ENCODE assay signal across 8 cellular contexts in the genomic region with DNA sequence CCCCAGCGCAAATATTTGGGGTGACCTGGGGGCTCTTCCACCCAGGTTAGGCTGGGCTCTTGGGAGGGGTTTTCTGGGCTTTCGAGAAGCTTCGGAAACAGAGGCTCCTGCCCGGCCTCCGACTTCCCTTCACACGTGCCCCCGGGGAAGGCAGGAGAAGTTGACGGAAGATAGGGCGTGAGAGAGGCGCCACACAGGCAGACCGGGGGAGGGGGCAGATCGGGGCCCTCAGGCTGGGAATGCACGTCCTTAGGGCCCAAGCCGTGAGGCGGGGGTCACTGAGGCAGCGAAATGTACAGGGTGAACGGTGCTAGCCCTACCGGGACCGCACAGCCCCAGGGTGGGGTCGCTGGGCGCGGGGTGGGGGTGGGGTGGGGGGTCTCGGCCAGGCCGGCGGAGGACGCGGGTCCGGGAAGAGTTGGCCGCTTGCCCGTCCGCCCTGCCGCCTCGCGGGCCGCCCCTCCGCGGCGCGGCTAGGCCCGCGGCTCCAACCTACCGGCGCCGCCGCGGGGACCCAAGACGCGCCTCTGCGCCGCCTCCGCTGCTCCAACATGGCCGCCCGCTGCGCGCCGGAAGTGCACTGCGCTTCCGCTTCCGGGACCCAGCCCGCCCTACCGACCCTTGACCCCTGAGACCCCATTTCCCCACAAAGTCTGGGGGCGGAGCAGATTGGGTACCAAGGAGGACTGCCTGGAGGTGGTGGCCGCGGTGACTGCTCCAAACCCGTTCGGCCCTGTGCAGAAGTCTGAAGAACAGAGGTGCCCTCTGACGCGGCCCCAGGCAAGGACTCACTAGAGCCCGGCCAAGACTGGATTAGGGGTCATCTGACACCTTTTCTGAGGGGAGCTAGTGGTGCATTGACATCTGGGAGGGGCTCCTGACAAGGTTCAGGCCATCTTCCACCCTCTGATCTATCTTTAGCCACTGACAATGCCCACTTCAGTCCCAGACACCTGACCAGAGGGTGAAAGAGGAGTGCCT. TPM values are rescaled to one million over a fixed set of nuclear protein-coding genes. Genes with fewer than 3 reads are reported as not detected.
DNase-seq lines count a peak whose midpoint lies in the region; ATAC-seq and TF ChIP-seq lines count a peak whose summit lies in the region.

A gene (minus strand): TSS at position 561 of the 981 bp plus-strand sequence. CDS start 2,123 bp downstream, outside the sequence.

- H3K4me2 ChIP-seq in PC-3 (ENCODE audit: low read length): peak within 1 kb of the TSS; percentile 99

- H3K36me3 ChIP-seq in PC-3 (ENCODE audit: low read depth, low read length) (peaks cover 15% of the 10 kb centered on the region; the same call in 1 of the 2 replicates), esophagus muscularis mucosa (peaks cover 13 to 33% (median 30%) of the 10 kb centered on the region in 4 donors)

- WGBS in esophagus muscularis mucosa: 3% methylated on average over 12 of the region's 69 CpGs

- BruUV-seq in PC-3 (replicated peaks; lab: Mats Ljungman, UMichigan): no TSS peak

- CTCF ChIA-PET in PC-3 (lab: Charles Lee): no interaction called here

- no peak for TF ChIP-seq EP300 in esophagus muscularis mucosa (IDR thresholded peaks at IDR 0.05)

- intact Hi-C loops in PC-3 (cut with micrococcal nuclease): no loop called here
- intact Hi-C loops in esophagus muscularis mucosa (cut with DNase I): no loop called here

- H3K27ac ChIP-seq in PC-3 (ENCODE audit: low read length) (peak within 1 kb of the TSS; percentile 57), esophagus muscularis mucosa (replicated peaks in 1 of 4) (peak within 1 kb of the TSS; percentile 89 to 95 (median 94))

- peak; percentile 48 for TF ChIP-seq POLR2A in esophagus muscularis mucosa (IDR thresholded peaks at IDR 0.05; ENCODE audit: low read depth)

- ATAC-seq in HG03432 (IDR thresholded peaks at IDR 0.05; ENCODE audit: unreplicated experiment) (peak; percentile 75), PC-3 (peak; percentile 62)

- H3K9ac ChIP-seq in PC-3 (ENCODE audit: low read length): peak within 1 kb of the TSS; percentile 97

- H3K27me3 ChIP-seq in PC-3 (ENCODE audit: low read length) (no peaks in the 10 kb centered on the region), esophagus muscularis mucosa (no peaks in the 10 kb centered on the region)

- peaks cover 21% of the 10 kb centered on the region for H3K4me1 ChIP-seq in PC-3 (ENCODE audit: insufficient read depth, low read length)
- H3K4me1 ChIP-seq in esophagus muscularis mucosa: peaks cover 22 to 47% (median 40%) of the 10 kb centered on the region in 4 donors

- DNase-seq in NCI-H2081 (lab: John Stamatoyannopoulos, UW) (peak; percentile 56 to 70), NCI-H2081 treated with DMSO at 0.1 percent for 48 hours (lab: John Stamatoyannopoulos, UW) (no peak), PC-3 (peak; percentile 63), esophagus muscularis mucosa (ENCODE audit: extremely low spot score) (no peak), myocyte (ENCODE audit: low read depth) (peak; percentile 81)
- peak; percentile 79 for DNase-seq in activated T-cell treated with anti-CD3 and anti-CD28 coated beads, Interleukin-2, amount 50 U/mL, for 1 hour
- DNase-seq in stimulated activated CD8-positive, alpha-beta memory T cell treated with anti-CD3 and anti-CD28 coated beads, Interleukin-7, amount 100 ng/mL, for 4 hours (ENCODE audit: low read depth in 2 of 2): peak; percentile 56 to 70

- H4K20me1 ChIP-seq in PC-3 (ENCODE audit: low read length): no peaks in the 10 kb centered on the region

- H3F3A ChIP-seq in PC-3 (ENCODE audit: low read length, unreplicated experiment): no peaks in the 10 kb centered on the region

- POLR2A ChIA-PET in PC-3 (lab: Charles Lee; ENCODE audit: unreplicated experiment): interaction anchor here (0.6 kb wide), 1 partner anchor 246 kb away, joined by 3 read pairs; a partner anchor contains a TSS

- no peaks in the 10 kb centered on the region for H3K9me2 ChIP-seq in PC-3 (replicated peaks; ENCODE audit: low read length)

- TF ChIP-seq CTCF in PC-3 (conservative IDR thresholded peaks at IDR 0.05; ENCODE audit: low read depth, low read length) (no peak), esophagus muscularis mucosa (IDR thresholded peaks at IDR 0.05) (peak in 1 of 3 experiments; percentile 8)

- peak within 1 kb of the TSS; percentile 96 for H2AFZ ChIP-seq in PC-3 (ENCODE audit: low read length)

- H3K79me2 ChIP-seq in PC-3 (ENCODE audit: low read length): peaks cover 28% of the 10 kb centered on the region

- no peaks in the 10 kb centered on the region for H3K9me3 ChIP-seq in PC-3 (ENCODE audit: low read length)
- H3K9me3 ChIP-seq in esophagus muscularis mucosa: no peaks in the 10 kb centered on the region

- peak within 1 kb of the TSS; percentile 96 for H3K4me3 ChIP-seq in PC-3 (ENCODE audit: low read length)
- H3K4me3 ChIP-seq in esophagus muscularis mucosa: peak within 1 kb of the TSS; percentile 88 to 99 (median 94)

RNA-seq across cellular contexts. Expression of the gene that starts here (rescaled TPM):
- 19.4 and 27.7 TPM in 2 replicates for total RNA-seq in PC-3 (2014; rRNA removed)
- total RNA-seq in esophagus muscularis mucosa: 10 to 100 TPM; 19.9 to 25.6 (median 23.7) TPM
- total RNA-seq in myocyte: 34.3 and 35.0 TPM in 2 replicates
- polyA plus RNA-seq in myocyte (2012): 22.5 TPM

Comparison
In these comparisons a context has a peak if more than half of its experiments do, and no peak if none do; other contexts are left out.
1. DNase-seq: peak in NCI-H2081 (2 of 2), PC-3 (single experiment), activated T-cell treated with anti-CD3 and anti-CD28 coated beads, Interleukin-2, amount 50 U/mL, for 1 hour (single experiment), myocyte (single experiment) and stimulated activated CD8-positive, alpha-beta memory T cell treated with anti-CD3 and anti-CD28 coated beads, Interleukin-7, amount 100 ng/mL, for 4 hours (2 of 2); none in NCI-H2081 treated with DMSO at 0.1 percent for 48 hours (single experiment) and esophagus muscularis mucosa (single experiment).